In genomic region chr6:30556964-30557682, GRCh38 we compare ENCODE assay signal across 8 cellular contexts. TPM values are rescaled to one million over a fixed set of nuclear protein-coding genes. Genes with fewer than 3 reads are reported as not detected.
DNase-seq lines count a peak whose midpoint lies in the region; ATAC-seq and TF ChIP-seq lines count a peak whose summit lies in the region.

PRR3 (plus strand) TSS chr6:30557295; CDS start chr6:30557345, 50 bp downstream.

- peak; percentile 46 for ATAC-seq in GM21825 (IDR thresholded peaks at IDR 0.05; ENCODE audit: unreplicated experiment)
- ATAC-seq in activated T-helper 17 cell treated with anti-CD3 and anti-CD28 coated beads, Interleukin-2, amount 50 U/mL, for 72 hours (replicated peaks): peak; percentile 81

- peak within 1 kb of the TSS; percentile 99 for H3K27ac Mint-ChIP-seq in activated T-helper 17 cell treated with anti-CD3 and anti-CD28 coated beads, Interleukin-2, amount 50 U/mL, for 72 hours
- H3K27ac Mint-ChIP-seq in nephron progenitor cell: peak within 1 kb of the TSS; percentile 100

- H3K27me3 ChIP-seq in Karpas-422 (ENCODE audit: low read length): no peaks in the 10 kb centered on the region

- no peaks in the 10 kb centered on the region for H3K27me3 Mint-ChIP-seq in activated T-helper 17 cell treated with anti-CD3 and anti-CD28 coated beads, Interleukin-2, amount 50 U/mL, for 72 hours
- no peaks in the 10 kb centered on the region for H3K27me3 Mint-ChIP-seq in nephron progenitor cell (ENCODE audit: low read depth, poor library complexity)

- no peak for TF ChIP-seq CTCF in fibroblast of pulmonary artery (IDR thresholded peaks at IDR 0.05; ENCODE audit: low read length, missing control alignments)
- no peak for TF ChIP-seq CTCF in nephron progenitor cell (IDR thresholded peaks at IDR 0.05)

- no peaks in the 10 kb centered on the region for H3K9me2 ChIP-seq in Karpas-422 (replicated peaks; ENCODE audit: insufficient read depth, low read length)

- H3K9me3 ChIP-seq in Karpas-422 (ENCODE audit: low read length): no peaks in the 10 kb centered on the region

- H3K79me2 ChIP-seq in Karpas-422 (ENCODE audit: low read length): peaks cover 50% of the 10 kb centered on the region

- H3K9me3 Mint-ChIP-seq in activated T-helper 17 cell treated with anti-CD3 and anti-CD28 coated beads, Interleukin-2, amount 50 U/mL, for 72 hours: no peaks in the 10 kb centered on the region
- no peaks in the 10 kb centered on the region for H3K9me3 Mint-ChIP-seq in nephron progenitor cell

- H3K36me3 Mint-ChIP-seq in activated T-helper 17 cell treated with anti-CD3 and anti-CD28 coated beads, Interleukin-2, amount 50 U/mL, for 72 hours (ENCODE audit: low read depth): peaks cover 100% of the 10 kb centered on the region
- peaks cover 49% of the 10 kb centered on the region for H3K36me3 Mint-ChIP-seq in nephron progenitor cell (ENCODE audit: low read depth)

- peak within 1 kb of the TSS; percentile 86 for H3K27ac ChIP-seq in Karpas-422 (ENCODE audit: low read length)

- H2AFZ ChIP-seq in Karpas-422 (ENCODE audit: low read length): peak within 1 kb of the TSS; percentile 81

- DNase-seq in EH (ENCODE audit: low read depth) (peak; percentile 93), Karpas-422 (peak; percentile 96), RKO (ENCODE audit: low spot score) (peak; percentile 96), fibroblast of pulmonary artery (ENCODE audit: low read depth) (peak; percentile 90), nephron progenitor cell (peak; percentile 85), stromal cell of bone marrow (ENCODE audit: low read depth) (peak; percentile 88)

- H4K20me1 ChIP-seq in Karpas-422 (ENCODE audit: insufficient read depth, low read depth, low read length): peaks cover 8% of the 10 kb centered on the region; the same call in 1 of the 2 replicates

- H3K4me3 ChIP-seq in Karpas-422 (ENCODE audit: low read length) (peak within 1 kb of the TSS; percentile 90), fibroblast of pulmonary artery (replicated peaks; ENCODE audit: low read depth, low read length) (peak within 1 kb of the TSS; percentile 99)

- H3K4me3 Mint-ChIP-seq in activated T-helper 17 cell treated with anti-CD3 and anti-CD28 coated beads, Interleukin-2, amount 50 U/mL, for 72 hours: peak within 1 kb of the TSS; percentile 96
- peak within 1 kb of the TSS; percentile 99 for H3K4me3 Mint-ChIP-seq in nephron progenitor cell

- H3K4me1 Mint-ChIP-seq in activated T-helper 17 cell treated with anti-CD3 and anti-CD28 coated beads, Interleukin-2, amount 50 U/mL, for 72 hours: peaks cover 34% of the 10 kb centered on the region
- peaks cover 48% of the 10 kb centered on the region for H3K4me1 Mint-ChIP-seq in nephron progenitor cell

- peaks cover 18% of the 10 kb centered on the region for H3K36me3 ChIP-seq in Karpas-422 (ENCODE audit: insufficient read depth, low read length)

- H3K4me2 ChIP-seq in Karpas-422 (ENCODE audit: low read depth, low read length, poor library complexity, severe bottlenecking): peak within 1 kb of the TSS; percentile 90

- peak within 1 kb of the TSS; percentile 95 for H3K9ac ChIP-seq in Karpas-422 (ENCODE audit: low read length)

- H3K4me1 ChIP-seq in Karpas-422 (ENCODE audit: low read length): peaks cover 19% of the 10 kb centered on the region

RNA-seq across cellular contexts. Expression of gene PRR3, which starts in this region (rescaled TPM):
- 14.6 and 30.6 TPM in 2 replicates for total RNA-seq in Karpas-422 (2014; rRNA removed; shearing (Covaris generic); ENCODE audit: low replicate concordance)
- total RNA-seq in activated T-helper 17 cell treated with anti-CD3 and anti-CD28 coated beads, Interleukin-2, amount 50 U/mL, for 72 hours: 10 to 100 TPM; 22.1 to 23.1 TPM

Comparison
In these comparisons a context has a peak if more than half of its experiments do, and no peak if none do; other contexts are left out.
1. Peak in every context shown above with its lines: DNase-seq, ATAC-seq, H3K4me3 ChIP-seq and H3K27ac ChIP-seq.